8 cellular contexts compared by ENCODE assay signal in genomic region chr9:121699271-121700164, GRCh38. TPM values are rescaled to one million over a fixed set of nuclear protein-coding genes. Genes with fewer than 3 reads are reported as not detected.
A peak's percentile ranks its signal among the peaks of the same experiment; 100 is the strongest.
DNase-seq lines count a peak whose midpoint lies in the region; ATAC-seq and TF ChIP-seq lines count a peak whose summit lies in the region.

No MANE protein-coding gene starts in this region.

- H3K4me2 ChIP-seq in IMR-90 (ENCODE audit: low read depth, low read length) = peak overlapping the region; percentile 58

- in situ Hi-C loops in IMR-90 (cut with MboI; ENCODE audit: low sequenced_read_pairs) = no loop called here

- intact Hi-C loops in IMR-90 (cut with micrococcal nuclease) (loop anchor here (2.0 kb wide), 1 partner anchor 293 kb away; no protein-coding TSS in a partner anchor), thyroid gland (cut with DNase I) (no loop called here)
- intact Hi-C loops in activated CD4-positive, alpha-beta memory T cell treated with anti-CD3 and anti-CD28 coated beads for 36 hours (cut with micrococcal nuclease) = no loop called here

- H3K4me1 ChIP-seq in IMR-90 (ENCODE audit: control insufficient read depth, insufficient read depth, low read length) (peaks cover 8% of the 10 kb centered on the region), thyroid gland (peaks cover 14 to 30% of the 10 kb centered on the region in 2 donors)

- H3K4me1 Mint-ChIP-seq in activated CD4-positive, alpha-beta memory T cell treated with anti-CD3 and anti-CD28 coated beads for 36 hours (ENCODE audit: low read depth) = no peaks in the 10 kb centered on the region
- peaks cover 7 to 26% (median 21%) of the 10 kb centered on the region in 4 donors for H3K4me1 Mint-ChIP-seq in naive thymus-derived CD8-positive, alpha-beta T cell

- no peak overlapping the region for H3K27ac Mint-ChIP-seq in activated CD4-positive, alpha-beta memory T cell treated with anti-CD3 and anti-CD28 coated beads for 36 hours
- no peak overlapping the region for H3K27ac Mint-ChIP-seq in naive thymus-derived CD8-positive, alpha-beta T cell

- H3K4me3 ChIP-seq in IMR-90 (ENCODE audit: insufficient read depth, low read depth, low read length) (peak overlapping the region; percentile 60), thyroid gland (replicated peaks in 1 of 3) (peak overlapping the region; percentile 1 to 57 (median 18))

- dilution Hi-C loops in IMR-90 (cut with HindIII; ENCODE audit: low sequenced_read_pairs, unreplicated experiment) = no loop called here

- WGBS in IMR-90 (ENCODE audit: extremely low coverage in 2 of 2, insufficient read length in 1 of 2), 2 experiments = 0% methylated on average over 9 of the region's 77 CpGs; no CpG with 5 or more reads in 1 of the 2 experiments
- WGBS in thyroid gland, 2 donors = 6 to 7% methylated on average over 14 to 22 of the region's 77 CpGs

- 0 out of 2 replicates have a peak overlapping the region, but pooled peaks have one; percentile 6 for H4K5ac ChIP-seq in IMR-90 (ENCODE audit: low read depth, low read length)

- H3K36me3 Mint-ChIP-seq in activated CD4-positive, alpha-beta memory T cell treated with anti-CD3 and anti-CD28 coated beads for 36 hours = no peaks in the 10 kb centered on the region
- H3K36me3 Mint-ChIP-seq in naive thymus-derived CD8-positive, alpha-beta T cell = no peaks in the 10 kb centered on the region

- BruUV-seq in IMR-90 (replicated peaks; lab: Mats Ljungman, UMichigan) = no TSS peak

- peak overlapping the region; percentile 86; the same call in 1 of the 2 replicates for H3K23ac ChIP-seq in IMR-90 (ENCODE audit: low read depth, low read length)

- no peak overlapping the region for H3K56ac ChIP-seq in IMR-90 (ENCODE audit: extremely low read depth, insufficient read depth, low read length)

- peaks cover 40% of the 10 kb centered on the region for H4K20me1 ChIP-seq in IMR-90 (ENCODE audit: insufficient read depth, low read length)

- peak overlapping the region; percentile 24; the same call in 1 of the 2 replicates for H4K91ac ChIP-seq in IMR-90 (ENCODE audit: insufficient read depth, low read depth, low read length)

- H3K9me1 ChIP-seq in IMR-90 (ENCODE audit: insufficient read depth, low read length) = peaks cover 4% of the 10 kb centered on the region; the same call in 1 of the 2 replicates

- no peaks in the 10 kb centered on the region for H3K27me3 ChIP-seq in IMR-90 (ENCODE audit: control insufficient read depth, insufficient read depth, low read length)
- no peaks in the 10 kb centered on the region for H3K27me3 ChIP-seq in thyroid gland

- H2BK5ac ChIP-seq in IMR-90 (ENCODE audit: low read depth, low read length, poor library complexity, severe bottlenecking) = no peak overlapping the region

- peak overlapping the region; percentile 86 for H2AK9ac ChIP-seq in IMR-90 (replicated peaks; ENCODE audit: low read depth, low read length, poor library complexity)

- TF ChIP-seq POLR2A in IMR-90 (IDR thresholded peaks at IDR 0.05; ENCODE audit: low read depth, low read length) (no peak), thyroid gland (IDR thresholded peaks at IDR 0.05) (no peak)

- ATAC-seq in GM19043 (IDR thresholded peaks at IDR 0.05; ENCODE audit: low read depth, unreplicated experiment) = peak; percentile 79
- ATAC-seq in IMR-90 (ENCODE audit: low read depth) = peak; percentile 68
- peak; percentile 77 to 84 for ATAC-seq in naive thymus-derived CD8-positive, alpha-beta T cell

- H3K14ac ChIP-seq in IMR-90 (replicated peaks; ENCODE audit: low read depth, low read length) = peak overlapping the region; percentile 37; the same call in 1 of the 2 replicates

- peak overlapping the region; percentile 27 for H2AK5ac ChIP-seq in IMR-90 (ENCODE audit: low read depth, low read length)

- H3K18ac ChIP-seq in IMR-90 (ENCODE audit: low read depth, low read length) = peak overlapping the region; percentile 7; the same call in 1 of the 2 replicates

- H2BK20ac ChIP-seq in IMR-90 (ENCODE audit: low read depth, low read length) = no peak overlapping the region

- H3K27ac ChIP-seq in C4-2B (peak overlapping the region; percentile 19; the same call in 1 of the 2 replicates), IMR-90 (ENCODE audit: insufficient read depth, low read length) (peak overlapping the region; percentile 52), epithelial cell of prostate (peak overlapping the region; percentile 86), thyroid gland (peak overlapping the region in 2 of 3 donors; percentile 56 to 74)

- CTCF ChIA-PET in IMR-90 (lab: Yijun Ruan, JAX) = interaction anchor here (0.5 to 1.5 kb wide), 2 partner anchors 44 to 106 kb away, joined by 3 to 7 read pairs; no protein-coding TSS in a partner anchor
- CTCF ChIA-PET in activated CD4-positive, alpha-beta memory T cell treated with anti-CD3 and anti-CD28 coated beads for 36 hours (lab: Charles Lee) = interaction anchor here (1.3 kb wide), 1 partner anchor 12 kb away, joined by 3 read pairs; no protein-coding TSS in a partner anchor

- H2BK15ac ChIP-seq in IMR-90 (ENCODE audit: low read depth, low read length) = no peak overlapping the region

- H3K36me3 ChIP-seq in IMR-90 (ENCODE audit: control insufficient read depth, insufficient read depth, low read length) = no peaks in the 10 kb centered on the region
- H3K36me3 ChIP-seq in thyroid gland = no peaks in the 10 kb centered on the region

- no peak for TF ChIP-seq CTCF in C4-2B (conservative IDR thresholded peaks at IDR 0.05)
- TF ChIP-seq CTCF in IMR-90 (conservative IDR thresholded peaks at IDR 0.05; ENCODE audit: low read depth, low read length) = no peak
- TF ChIP-seq CTCF in thyroid gland (IDR thresholded peaks at IDR 0.05) = no peak

- peaks cover 44% of the 10 kb centered on the region for H3K27me3 Mint-ChIP-seq in activated CD4-positive, alpha-beta memory T cell treated with anti-CD3 and anti-CD28 coated beads for 36 hours
- H3K27me3 Mint-ChIP-seq in naive thymus-derived CD8-positive, alpha-beta T cell = peaks cover 20 to 48% (median 36%) of the 10 kb centered on the region in 5 donors

- H3K9me3 Mint-ChIP-seq in activated CD4-positive, alpha-beta memory T cell treated with anti-CD3 and anti-CD28 coated beads for 36 hours = no peaks in the 10 kb centered on the region
- H3K9me3 Mint-ChIP-seq in naive thymus-derived CD8-positive, alpha-beta T cell = no peaks in the 10 kb centered on the region

- no peak for TF ChIP-seq RAD21 in IMR-90 (IDR thresholded peaks at IDR 0.05; ENCODE audit: low read length)

- peak overlapping the region; percentile 41 for H3K9ac ChIP-seq in IMR-90 (ENCODE audit: low read depth, low read length)

- H4K8ac ChIP-seq in IMR-90 (ENCODE audit: low read depth in 2 of 2, low read length in 2 of 2) = peak overlapping the region in 1 of 2 experiments; percentile 2; a peak in 2 of 4 replicates

- H2BK120ac ChIP-seq in IMR-90 (ENCODE audit: low read depth, low read length) = no peak overlapping the region; the same call in 1 of the 2 replicates

- POLR2A ChIA-PET in IMR-90 (lab: Charles Lee; ENCODE audit: unreplicated experiment) = no interaction called here
- POLR2A ChIA-PET in activated CD4-positive, alpha-beta memory T cell treated with anti-CD3 and anti-CD28 coated beads for 36 hours (lab: Charles Lee) = no interaction called here
- POLR2A ChIA-PET in naive thymus-derived CD8-positive, alpha-beta T cell (lab: Charles Lee) = no interaction called here

- H3K79me1 ChIP-seq in IMR-90 (ENCODE audit: low read depth in 1 of 2, low read length in 2 of 2) = peaks cover 23 to 51% of the 10 kb centered on the region in 2 experiments

- H3K4me3 Mint-ChIP-seq in activated CD4-positive, alpha-beta memory T cell treated with anti-CD3 and anti-CD28 coated beads for 36 hours = no peak overlapping the region
- H3K4me3 Mint-ChIP-seq in naive thymus-derived CD8-positive, alpha-beta T cell = peak overlapping the region in 9 of 10 donors; percentile 4 to 81 (median 60)

- DNase-seq in IMR-90 = peak; percentile 55
- DNase-seq in activated CD4-positive, alpha-beta memory T cell treated with anti-CD3 and anti-CD28 coated beads for 36 hours = peak; percentile 75
- DNase-seq in epithelial cell of prostate (ENCODE audit: low read depth, low spot score) = no peak
- DNase-seq in naive thymus-derived CD8-positive, alpha-beta T cell = peak in 9 of 10 donors; percentile 21 to 73 (median 44)
- peak; percentile 66 to 71 for DNase-seq in thyroid gland
- DNase-seq in OCI-M1 (lab: John Stamatoyannopoulos, UW) = no peak

- H3K9me3 ChIP-seq in IMR-90 (ENCODE audit: control insufficient read depth, insufficient read depth, low read length) (no peaks in the 10 kb centered on the region), thyroid gland (no peaks in the 10 kb centered on the region)

- peak overlapping the region; percentile 72 for H3K4ac ChIP-seq in IMR-90 (ENCODE audit: low read depth, low read length)

- H2AFZ ChIP-seq in IMR-90 (replicated peaks; ENCODE audit: low read length, poor library complexity) = peak overlapping the region; percentile 93

TF ChIP-seq in IMR-90, 13 proteins besides CTCF, POLR2A, EP300 and RAD21:
- TF ChIP-seq CEBPB (IDR thresholded peaks at IDR 0.05; ENCODE audit: low read depth, low read length) = no peak
- TF ChIP-seq RCOR1 (IDR thresholded peaks at IDR 0.05; ENCODE audit: insufficient replicate concordance, low read length) = no peak
- TF ChIP-seq NFE2L2 (IDR thresholded peaks at IDR 0.05; ENCODE audit: low read depth, low read length) = no peak
- no peak for TF ChIP-seq MAZ (IDR thresholded peaks at IDR 0.05; ENCODE audit: borderline replicate concordance, low read depth, low read length)
- TF ChIP-seq SMC3 (IDR thresholded peaks at IDR 0.05; ENCODE audit: low read depth, low read length) = no peak

RNA-seq across cellular contexts. Expression of gene DAB2IP, which starts 48.1 kb away (rescaled TPM):
- 5.6 and 6.1 TPM in 2 replicates for total RNA-seq in IMR-90 (2012; rRNA removed)
- 17.2 and 20.4 TPM in 2 replicates for polyA plus RNA-seq in IMR-90 (2012; rRNA removed)
- 12.2 and 16.5 TPM in 2 replicates for polyA plus RNA-seq in IMR-90 (2012; cell fraction: cytosol; rRNA removed)
- polyA plus RNA-seq in IMR-90 (2012; cell fraction: nucleus; rRNA removed; ENCODE audit: low replicate concordance) = 27.8 and 42.5 TPM in 2 replicates
- total RNA-seq in activated CD4-positive, alpha-beta memory T cell treated with anti-CD3 and anti-CD28 coated beads for 36 hours = not detected
- not detected for total RNA-seq in naive thymus-derived CD8-positive, alpha-beta T cell
- not detected for polyA plus RNA-seq in naive thymus-derived CD8-positive, alpha-beta T cell
- total RNA-seq in thyroid gland = 10 to 100 TPM; 26.0 to 48.5 (median 38.2) TPM

Comparison
In these comparisons a context has a peak if more than half of its experiments do, and no peak if none do; other contexts are left out.
1. H3K27ac ChIP-seq: peak in every context shown above with its lines; median percentile 86 in epithelial cell of prostate; 65 in thyroid gland; 52 in IMR-90; 19 in C4-2B.
2. DNase-seq: peak in IMR-90 (single experiment), activated CD4-positive, alpha-beta memory T cell treated with anti-CD3 and anti-CD28 coated beads for 36 hours (single experiment), naive thymus-derived CD8-positive, alpha-beta T cell (9 of 10) and thyroid gland (2 of 2); none in epithelial cell of prostate (single experiment) and OCI-M1 (single experiment).
3. Peak in every context shown above with its lines, with median percentiles within 50 percentile points of each other: ATAC-seq.